Comparison of ENCODE assay signal across 8 cellular contexts in genomic region chr3:27484002-27484844, GRCh38. TPM values are rescaled to one million over a fixed set of nuclear protein-coding genes. Genes with fewer than 3 reads are reported as not detected.
DNase-seq lines count a peak whose midpoint lies in the region; ATAC-seq and FAIRE-seq lines count a peak whose summit lies in the region.

Gene SLC4A7, minus strand, starts transcription at chr3:27484384. Its CDS starts 258 bp downstream, at chr3:27484126.

- H3K27ac Mint-ChIP-seq in activated CD8-positive, alpha-beta memory T cell treated with anti-CD3 and anti-CD28 coated beads, Interleukin-2, amount 10 ng/mL, durations not matched to agents 7 days and 5 days, result peak within 1 kb of the TSS; percentile 97

- CTCF ChIA-PET in activated CD8-positive, alpha-beta memory T cell treated with anti-CD3 and anti-CD28 coated beads, Interleukin-2, amount 10 ng/mL, durations not matched to agents 7 days and 5 days (lab: Charles Lee), result interaction anchor here (0.6 to 2.4 kb wide), 11 partner anchors 17 to 238 kb away, joined by 3 to 16 read pairs (median 3); partner anchors contain the start of gene EOMES

- no peaks in the 10 kb centered on the region for H3K9me3 Mint-ChIP-seq in activated CD8-positive, alpha-beta memory T cell treated with anti-CD3 and anti-CD28 coated beads, Interleukin-2, amount 10 ng/mL, durations not matched to agents 7 days and 5 days (ENCODE audit: low read depth)

- H3K36me3 ChIP-seq in endocrine pancreas (ENCODE audit: control insufficient read depth, insufficient read depth, low read length), result no peaks in the 10 kb centered on the region

- H3K4me3 Mint-ChIP-seq in activated CD8-positive, alpha-beta memory T cell treated with anti-CD3 and anti-CD28 coated beads, Interleukin-2, amount 10 ng/mL, durations not matched to agents 7 days and 5 days, result peak within 1 kb of the TSS; percentile 94

- no peaks in the 10 kb centered on the region for H3K27me3 ChIP-seq in endocrine pancreas (ENCODE audit: control insufficient read depth, insufficient read depth, low read length)

- H3K4me3 ChIP-seq in endocrine pancreas (ENCODE audit: control insufficient read depth, insufficient read depth, low read length), result peak within 1 kb of the TSS; percentile 80

- DNase-seq in COLO829 (ENCODE audit: low spot score) (peak; percentile 97), HTR-8/SVneo (ENCODE audit: insufficient read length, low spot score) (peak; percentile 91), NOMO-1 treated with dmso at 0.1 percent for 144 hours (lab: John Stamatoyannopoulos, UW; ENCODE audit: unreplicated experiment) (peak; percentile 91), mesenteric fat pad (ENCODE audit: low spot score) (peak; percentile 99)
- DNase-seq in activated CD8-positive, alpha-beta memory T cell treated with anti-CD3 and anti-CD28 coated beads, Interleukin-2, amount 10 ng/mL, durations not matched to agents 7 days and 5 days, result peak; percentile 98
- peak; percentile 99 for DNase-seq in stimulated activated CD8-positive, alpha-beta memory T cell treated with anti-CD3 and anti-CD28 coated beads, Interleukin-15, amount 100 ng/mL, for 24 hours (ENCODE audit: low read depth)

- H3K4me1 ChIP-seq in endocrine pancreas (ENCODE audit: control insufficient read depth, insufficient read depth, low read length), result peaks cover 7% of the 10 kb centered on the region

- H3K4me1 Mint-ChIP-seq in activated CD8-positive, alpha-beta memory T cell treated with anti-CD3 and anti-CD28 coated beads, Interleukin-2, amount 10 ng/mL, durations not matched to agents 7 days and 5 days, result peaks cover 42% of the 10 kb centered on the region

- H3K27me3 Mint-ChIP-seq in activated CD8-positive, alpha-beta memory T cell treated with anti-CD3 and anti-CD28 coated beads, Interleukin-2, amount 10 ng/mL, durations not matched to agents 7 days and 5 days, result no peaks in the 10 kb centered on the region

- peak; percentile 95 for FAIRE-seq in HTR-8/SVneo (lab: Jason Lieb, UNC)

- H3K36me3 Mint-ChIP-seq in activated CD8-positive, alpha-beta memory T cell treated with anti-CD3 and anti-CD28 coated beads, Interleukin-2, amount 10 ng/mL, durations not matched to agents 7 days and 5 days, result peaks cover 13% of the 10 kb centered on the region

- peak within 1 kb of the TSS; percentile 42 for H3K9ac ChIP-seq in endocrine pancreas (ENCODE audit: control insufficient read depth, insufficient read depth, low read length)

- H3K9me3 ChIP-seq in endocrine pancreas (ENCODE audit: control insufficient read depth, low read length), result no peaks in the 10 kb centered on the region

- peak; percentile 93 for ATAC-seq in GM21367 (IDR thresholded peaks at IDR 0.05; ENCODE audit: unreplicated experiment)
- ATAC-seq in activated CD8-positive, alpha-beta memory T cell treated with anti-CD3 and anti-CD28 coated beads, Interleukin-2, amount 10 ng/mL, durations not matched to agents 7 days and 5 days, result peak; percentile 92

RNA-seq across cellular contexts. Expression of gene SLC4A7, which starts in this region (rescaled TPM):
- total RNA-seq in activated CD8-positive, alpha-beta memory T cell treated with anti-CD3 and anti-CD28 coated beads, Interleukin-2, amount 10 ng/mL, durations not matched to agents 7 days and 5 days, result 10 to 100 TPM; 55.0 to 57.5 TPM
- total RNA-seq in mesenteric fat pad, result 29.2 TPM

Comparison
In these comparisons a context has a peak if more than half of its experiments do, and no peak if none do; other contexts are left out.
1. Peak in every context shown above with its lines: DNase-seq, ATAC-seq and H3K4me3 ChIP-seq.